Comparison of ENCODE assay signal across 7 cellular contexts in genomic region chr6:30877419-30878262, GRCh38. TPM values are rescaled to one million over a fixed set of nuclear protein-coding genes. Genes with fewer than 3 reads are reported as not detected.
DNase-seq lines count a peak whose midpoint lies in the region; ATAC-seq and TF ChIP-seq lines count a peak whose summit lies in the region.

No MANE protein-coding gene starts in this region.

- intact Hi-C loops in ascending aorta (cut with DNase I) = loop anchor here (1.0 to 5.0 kb wide), 5 partner anchors 41 to 199 kb away; partner anchors contain the start of genes FLOT1 and TUBB
- intact Hi-C loops in right cardiac atrium (cut with DNase I) = loop anchor here (2.0 to 5.0 kb wide), 2 partner anchors 49 to 50 kb away; no protein-coding TSS in a partner anchor
- intact Hi-C loops in vagina (cut with DNase I) = loop anchor here (2.0 kb wide), 1 partner anchor 47 kb away; no protein-coding TSS in a partner anchor

- H3K36me3 ChIP-seq in ascending aorta = no peaks in the 10 kb centered on the region
- no peaks in the 10 kb centered on the region for H3K36me3 ChIP-seq in vagina

- in situ Hi-C loops in GM13976 (cut with MboI; ENCODE audit: low sequenced_read_pairs, unreplicated experiment) = no loop called here

- H3K27me3 ChIP-seq in ascending aorta = no peaks in the 10 kb centered on the region
- no peaks in the 10 kb centered on the region for H3K27me3 ChIP-seq in right cardiac atrium (ENCODE audit: control insufficient read depth, insufficient read depth)
- no peaks in the 10 kb centered on the region for H3K27me3 ChIP-seq in vagina

- DNase-seq in GM13976 (ENCODE audit: low spot score) = peak; percentile 77
- DNase-seq in NCI-H146 treated with DMSO at 0.1 percent for 48 hours (lab: John Stamatoyannopoulos, UW; ENCODE audit: unreplicated experiment) = peak; percentile 81
- DNase-seq in T-helper 22 cell (ENCODE audit: low read depth) = peak; percentile 34
- peak; percentile 67 to 97 for DNase-seq in ascending aorta (ENCODE audit: low spot score in 2 of 2)
- DNase-seq in right cardiac atrium = peak; percentile 90 to 98 (median 94)
- DNase-seq in retina = peak; percentile 90
- no peak for DNase-seq in vagina (ENCODE audit: extremely low spot score in 2 of 2)

- H3K27ac ChIP-seq in ascending aorta = peak overlapping the region; percentile 81 to 87
- H3K27ac ChIP-seq in right cardiac atrium (ENCODE audit: low read length) = peak overlapping the region; percentile 91
- peak overlapping the region; percentile 89 for H3K27ac ChIP-seq in vagina

- ATAC-seq in right cardiac atrium = peak; percentile 88 to 92

- no peak for TF ChIP-seq POLR2A in vagina (IDR thresholded peaks at IDR 0.05)

- H3K4me3 ChIP-seq in ascending aorta (peak overlapping the region; percentile 45 to 57), right cardiac atrium (ENCODE audit: low read length) (peak overlapping the region; percentile 46), vagina (peak overlapping the region; percentile 27 to 34)

- TF ChIP-seq CTCF in GM13976 (IDR thresholded peaks at IDR 0.05; ENCODE audit: borderline replicate concordance, control extremely low read depth, extremely low read depth, insufficient read depth, missing control alignments) (peak; percentile 72), ascending aorta (IDR thresholded peaks at IDR 0.05) (peak; percentile 86 to 90 (median 89)), vagina (IDR thresholded peaks at IDR 0.05) (peak; percentile 78 to 94 (median 80))

- peaks cover 0 to 11% of the 10 kb centered on the region in 2 donors for H3K4me1 ChIP-seq in ascending aorta
- peaks cover 5% of the 10 kb centered on the region for H3K4me1 ChIP-seq in right cardiac atrium (ENCODE audit: control insufficient read depth, insufficient read depth, low read length)
- peaks cover 53% of the 10 kb centered on the region for H3K4me1 ChIP-seq in vagina

- H3K9me3 ChIP-seq in ascending aorta (no peaks in the 10 kb centered on the region), right cardiac atrium (ENCODE audit: control insufficient read depth, low read length) (no peaks in the 10 kb centered on the region), vagina (no peaks in the 10 kb centered on the region)

- 13% methylated on average over 15 of the region's 15 CpGs for WGBS in right cardiac atrium

RNA-seq across cellular contexts. Expression of gene DDR1, which starts 6.7 kb away (rescaled TPM):
- 18.8 TPM for total RNA-seq in ascending aorta
- total RNA-seq in right cardiac atrium = 100 to 1,000 TPM in 2 of 4 donors, 10 to 100 TPM in 2; 96.2 to 120 (median 100) TPM
- polyA plus RNA-seq in right cardiac atrium = 46.9 TPM
- total RNA-seq in vagina = 71.5 TPM

RNA-seq across cellular contexts. Expression of gene GTF2H4, which starts 30.4 kb away (rescaled TPM):
- total RNA-seq in ascending aorta = 81.0 TPM
- total RNA-seq in right cardiac atrium = 10 to 100 TPM; 13.6 to 29.7 (median 18.2) TPM
- 10.6 TPM for polyA plus RNA-seq in right cardiac atrium
- 16.7 TPM for total RNA-seq in vagina

RNA-seq across cellular contexts. Expression of gene VARS2, which starts 36.4 kb away (rescaled TPM):
- total RNA-seq in ascending aorta (5.7 TPM), right cardiac atrium (10 to 100 TPM; 14.8 to 20.8 (median 16.9) TPM), vagina (18.9 TPM)
- polyA plus RNA-seq in right cardiac atrium = 14.2 TPM

RNA-seq across cellular contexts. Expression of gene SFTA2, which starts 54.3 kb away (rescaled TPM):
- total RNA-seq in ascending aorta = not detected
- under 1 TPM in 1 of 4 donors, not detected in 3; 0.45 TPM for total RNA-seq in right cardiac atrium
- polyA plus RNA-seq in right cardiac atrium = not detected
- not detected for total RNA-seq in vagina

Comparison
In these comparisons a context has a peak if more than half of its experiments do, and no peak if none do; other contexts are left out.
1. DNase-seq: peak in GM13976 (single experiment), NCI-H146 treated with DMSO at 0.1 percent for 48 hours (single experiment), T-helper 22 cell (single experiment), ascending aorta (2 of 2), right cardiac atrium (3 of 3) and retina (single experiment); none in vagina (0 of 2).
2. Peak in every context shown above with its lines, with median percentiles within 50 percentile points of each other: CTCF ChIP-seq, H3K27ac ChIP-seq and H3K4me3 ChIP-seq.